ENCODE assay signal across 1 cellular context in genomic region chr15:69792823-69793222, GRCh38.
TF ChIP-seq lines count a peak whose summit lies in the region.

No MANE protein-coding gene starts in this region.

TF ChIP-seq in WTC11, 78 proteins besides CTCF, POLR2A, EP300 and RAD21 (continued from another document):
- TF ChIP-seq, protein P1, sequence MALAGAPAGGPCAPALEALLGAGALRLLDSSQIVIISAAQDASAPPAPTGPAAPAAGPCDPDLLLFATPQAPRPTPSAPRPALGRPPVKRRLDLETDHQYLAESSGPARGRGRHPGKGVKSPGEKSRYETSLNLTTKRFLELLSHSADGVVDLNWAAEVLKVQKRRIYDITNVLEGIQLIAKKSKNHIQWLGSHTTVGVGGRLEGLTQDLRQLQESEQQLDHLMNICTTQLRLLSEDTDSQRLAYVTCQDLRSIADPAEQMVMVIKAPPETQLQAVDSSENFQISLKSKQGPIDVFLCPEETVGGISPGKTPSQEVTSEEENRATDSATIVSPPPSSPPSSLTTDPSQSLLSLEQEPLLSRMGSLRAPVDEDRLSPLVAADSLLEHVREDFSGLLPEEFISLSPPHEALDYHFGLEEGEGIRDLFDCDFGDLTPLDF (CRISPR knock-in tag; IDR thresholded peaks at IDR 0.05), result no peak
- TF ChIP-seq ZNF138 (CRISPR knock-in tag; conservative IDR thresholded peaks at IDR 0.05) (no peak), ZBTB21 (CRISPR knock-in tag; IDR thresholded peaks at IDR 0.05; ENCODE audit: borderline replicate concordance) (no peak), NFYB (CRISPR knock-in tag; conservative IDR thresholded peaks at IDR 0.05; ENCODE audit: low read depth) (no peak), SP1 (CRISPR knock-in tag; conservative IDR thresholded peaks at IDR 0.05) (no peak), ZNF416 (CRISPR knock-in tag; IDR thresholded peaks at IDR 0.05) (no peak)
